Comparison of ENCODE assay signal across 1 cellular context in genomic region chr3:195549001-195549400, GRCh38.
TF ChIP-seq lines count a peak whose summit lies in the region.

No MANE protein-coding gene starts in this region.

TF ChIP-seq in Ishikawa, 13 proteins besides CTCF, POLR2A, EP300 and RAD21 (continued from another document):
- TF ChIP-seq, protein P1, sequence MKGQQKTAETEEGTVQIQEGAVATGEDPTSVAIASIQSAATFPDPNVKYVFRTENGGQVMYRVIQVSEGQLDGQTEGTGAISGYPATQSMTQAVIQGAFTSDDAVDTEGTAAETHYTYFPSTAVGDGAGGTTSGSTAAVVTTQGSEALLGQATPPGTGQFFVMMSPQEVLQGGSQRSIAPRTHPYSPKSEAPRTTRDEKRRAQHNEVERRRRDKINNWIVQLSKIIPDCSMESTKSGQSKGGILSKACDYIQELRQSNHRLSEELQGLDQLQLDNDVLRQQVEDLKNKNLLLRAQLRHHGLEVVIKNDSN (IDR thresholded peaks at IDR 0.05), result no peak
- no peak for TF ChIP-seq FOXM1 (IDR thresholded peaks at IDR 0.05; ENCODE audit: borderline replicate concordance, low read depth)
